ENCODE assay signal across 8 cellular contexts in genomic region chr12:119902084-119902509, GRCh38. TPM values are rescaled to one million over a fixed set of nuclear protein-coding genes. Genes with fewer than 3 reads are reported as not detected.
DNase-seq lines count a peak whose midpoint lies in the region; ATAC-seq and TF ChIP-seq lines count a peak whose summit lies in the region.

No MANE protein-coding gene starts in this region.

- 0% methylated on average over 5 of the region's 5 CpGs for WGBS in prostate gland

- H3K36me3 ChIP-seq in prostate gland, result no peaks in the 10 kb centered on the region

- ATAC-seq in GM21619 (IDR thresholded peaks at IDR 0.05; ENCODE audit: unreplicated experiment) (peak; percentile 92), HG02610 (IDR thresholded peaks at IDR 0.05; ENCODE audit: unreplicated experiment) (no peak)

- TF ChIP-seq POLR2A in prostate gland (IDR thresholded peaks at IDR 0.05), result no peak

- peak; percentile 84 for DNase-seq in COLO829 (ENCODE audit: low spot score)
- peak; percentile 12 for DNase-seq in NCI-H1092 (lab: John Stamatoyannopoulos, UW)
- DNase-seq in SK-N-DZ (ENCODE audit: low spot score), result peak; percentile 84
- DNase-seq in activated gamma-delta T cell treated with anti-CD3 and anti-CD28 coated beads, Interleukin-2, amount 50 U/mL, for 16 hours (ENCODE audit: low read depth), result peak; percentile 38
- DNase-seq in globus pallidus (ENCODE audit: low spot score), result peak; percentile 29
- peak; percentile 48 for DNase-seq in prostate gland (ENCODE audit: low spot score)

- peak in 3 of 4 experiments; percentile 53 to 83 (median 60) for TF ChIP-seq CTCF in prostate gland (IDR thresholded peaks at IDR 0.05)

- H3K27me3 ChIP-seq in prostate gland (replicated peaks; ENCODE audit: insufficient read depth), result no peaks in the 10 kb centered on the region

- no peak overlapping the region for H3K27ac ChIP-seq in prostate gland

- intact Hi-C loops in prostate gland (cut with DNase I), result no loop called here

- H3K4me1 ChIP-seq in prostate gland (replicated peaks), result no peaks in the 10 kb centered on the region

- no peaks in the 10 kb centered on the region for H3K9me3 ChIP-seq in prostate gland

- H3K4me3 ChIP-seq in prostate gland, result no peak overlapping the region

RNA-seq across cellular contexts. Expression of gene CIT, which starts 25.0 kb away (rescaled TPM):
- polyA plus RNA-seq in SK-N-DZ (2014; cell fraction: cytosol; rRNA removed), result 15.9 and 23.3 TPM in 2 replicates
- 42.4 and 88.3 TPM in 2 replicates for polyA plus RNA-seq in SK-N-DZ (2014; cell fraction: nucleus; rRNA removed)
- total RNA-seq in prostate gland, result 10 to 100 TPM in 1 of 2 donors, 1 to 10 TPM in 1; 2.6 to 13.1 TPM

Comparison
In these comparisons a context has a peak if more than half of its experiments do, and no peak if none do; other contexts are left out.
1. DNase-seq: peak in every context shown above with its lines; median percentile 84 in COLO829; 84 in SK-N-DZ; 48 in prostate gland; 38 in activated gamma-delta T cell treated with anti-CD3 and anti-CD28 coated beads, Interleukin-2, amount 50 U/mL, for 16 hours; 29 in globus pallidus; 12 in NCI-H1092.